In the genomic region with DNA sequence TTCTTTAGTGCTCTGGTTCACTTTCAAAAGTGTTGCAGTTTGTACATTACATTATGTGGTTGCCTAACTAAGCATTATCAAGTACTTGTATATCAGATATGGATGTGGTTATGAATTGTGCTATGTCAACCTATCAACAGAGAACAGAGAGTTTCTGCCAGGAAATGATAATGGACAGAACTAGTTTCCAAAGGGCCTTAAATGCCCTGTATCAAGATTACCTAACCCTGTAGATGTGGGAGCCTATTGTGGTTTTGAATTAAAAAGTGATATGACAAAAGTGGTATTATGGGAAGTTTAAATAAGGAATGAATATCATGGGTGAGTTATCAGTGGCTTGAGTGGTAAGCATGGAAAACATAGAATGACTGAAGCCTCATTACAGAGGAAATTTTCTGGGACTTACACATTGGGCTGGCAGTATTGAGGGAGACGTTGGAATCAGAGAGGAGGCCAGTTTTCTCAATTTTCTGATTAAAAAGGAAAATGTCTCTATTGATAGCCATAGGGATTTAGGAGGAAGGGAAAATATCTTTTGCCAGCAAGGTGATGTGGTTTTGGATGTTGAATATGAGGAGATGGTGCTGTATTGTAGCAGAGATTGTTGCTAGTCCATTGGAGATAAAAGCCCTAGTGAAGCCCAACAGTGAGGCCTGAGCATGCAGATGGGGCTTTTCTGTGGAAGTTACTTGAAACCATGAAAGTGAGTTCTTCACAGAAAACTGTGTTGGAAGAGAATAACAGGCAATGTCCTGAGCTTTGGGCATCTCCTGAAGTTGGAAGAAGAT, we compare ENCODE assay signal across 18 cellular contexts.
"Had no signal": no experiment of that assay in that cellular context is flagged by ENCODE, and none has a peak within 500 bp of the region (broad histone marks: within the 10 kb centered on the region; RNA-seq: fewer than 3 reads in every experiment).

No MANE protein-coding gene starts in this region.

- H3K27me3 ChIP-seq: ascending aorta, right lobe of liver, transverse colon had no signal

- DNase-seq: activated CD4-positive, alpha-beta T cell treated with anti-CD3 and anti-CD28 coated beads, Interleukin-2, amount 50 U/mL, for 48 hours; activated CD8-positive, alpha-beta memory T cell treated with anti-CD3 and anti-CD28 coated beads, Interleukin-2, amount 10 ng/mL, durations not matched to agents 7 days and 5 days; activated gamma-delta T cell treated with Interleukin-2 at 50 U/mL for 16 hours; activated naive CD8-positive, alpha-beta T cell treated with anti-CD3 and anti-CD28 coated beads, Interleukin-2, amount 10 ng/mL, durations not matched to agents 7 days and 5 days; activated T-cell treated with anti-CD3 and anti-CD28 coated beads, Interleukin-2, amount 50 U/mL, for 72 hours; caudate nucleus; cortex of kidney; effector CD8-positive, alpha-beta T cell; mammary epithelial cell; mucosa of descending colon; natural killer cell; right lobe of liver; stimulated activated CD4-positive, alpha-beta T cell treated with anti-CD3 and anti-CD28 coated beads, Interleukin-1b, Interleukin-23, amount 100 ng/mL, for 48 hours; transverse colon had no signal

- H3K4me3 ChIP-seq: ascending aorta, mucosa of descending colon, right lobe of liver, transverse colon had no signal

- H3K9me3 ChIP-seq: ascending aorta, mucosa of descending colon, right lobe of liver, transverse colon had no signal

- H3K27ac Mint-ChIP-seq: activated CD8-positive, alpha-beta memory T cell treated with anti-CD3 and anti-CD28 coated beads, Interleukin-2, amount 10 ng/mL, durations not matched to agents 7 days and 5 days; activated naive CD8-positive, alpha-beta T cell treated with anti-CD3 and anti-CD28 coated beads, Interleukin-2, amount 10 ng/mL, durations not matched to agents 7 days and 5 days; activated T-cell treated with anti-CD3 and anti-CD28 coated beads, Interleukin-2, amount 50 U/mL, for 72 hours; natural killer cell; stimulated activated memory B cell treated with anti-CD40 and anti-IgM and Interleukin-4, amounts not matched to agents 10 μg/mL and 1 μg/mL and 100 μg/mL, for 72 hours; T-helper 1 cell treated with Interleukin-12 subunit alpha and Interleukin-12 subunit beta and Interleukin-4 antibody, amounts not matched to agents 30 μg/mL and 1 μg/mL, for 36 hours had no signal

- ATAC-seq: activated CD4-positive, CD25-positive, alpha-beta regulatory T cell treated with anti-CD3 and anti-CD28 coated beads, Interleukin-2, amount 50 U/mL, for 24 hours; activated CD8-positive, alpha-beta memory T cell treated with anti-CD3 and anti-CD28 coated beads, Interleukin-2, amount 10 ng/mL, durations not matched to agents 7 days and 5 days; activated T-cell treated with anti-CD3 and anti-CD28 coated beads, Interleukin-2, amount 50 U/mL, for 72 hours; mucosa of descending colon; right lobe of liver; stimulated activated memory B cell treated with anti-CD40 and anti-IgM and Interleukin-4, amounts not matched to agents 10 μg/mL and 1 μg/mL and 100 μg/mL, for 72 hours had no signal

- H3K27ac ChIP-seq: ascending aorta, right lobe of liver, transverse colon had no signal

- H3K9me3 Mint-ChIP-seq: activated naive CD8-positive, alpha-beta T cell treated with anti-CD3 and anti-CD28 coated beads, Interleukin-2, amount 10 ng/mL, durations not matched to agents 7 days and 5 days; activated T-cell treated with anti-CD3 and anti-CD28 coated beads, Interleukin-2, amount 50 U/mL, for 72 hours; natural killer cell; stimulated activated memory B cell treated with anti-CD40 and anti-IgM and Interleukin-4, amounts not matched to agents 10 μg/mL and 1 μg/mL and 100 μg/mL, for 72 hours; T-helper 1 cell treated with Interleukin-12 subunit alpha and Interleukin-12 subunit beta and Interleukin-4 antibody, amounts not matched to agents 30 μg/mL and 1 μg/mL, for 36 hours had no signal

- H3K27me3 Mint-ChIP-seq: activated CD8-positive, alpha-beta memory T cell treated with anti-CD3 and anti-CD28 coated beads, Interleukin-2, amount 10 ng/mL, durations not matched to agents 7 days and 5 days; activated naive CD8-positive, alpha-beta T cell treated with anti-CD3 and anti-CD28 coated beads, Interleukin-2, amount 10 ng/mL, durations not matched to agents 7 days and 5 days; stimulated activated memory B cell treated with anti-CD40 and anti-IgM and Interleukin-4, amounts not matched to agents 10 μg/mL and 1 μg/mL and 100 μg/mL, for 72 hours had no signal

- H3K36me3 Mint-ChIP-seq: activated naive CD8-positive, alpha-beta T cell treated with anti-CD3 and anti-CD28 coated beads, Interleukin-2, amount 10 ng/mL, durations not matched to agents 7 days and 5 days; natural killer cell had no signal

- H3K4me3 Mint-ChIP-seq: activated CD8-positive, alpha-beta memory T cell treated with anti-CD3 and anti-CD28 coated beads, Interleukin-2, amount 10 ng/mL, durations not matched to agents 7 days and 5 days; activated naive CD8-positive, alpha-beta T cell treated with anti-CD3 and anti-CD28 coated beads, Interleukin-2, amount 10 ng/mL, durations not matched to agents 7 days and 5 days; activated T-cell treated with anti-CD3 and anti-CD28 coated beads, Interleukin-2, amount 50 U/mL, for 72 hours; natural killer cell; stimulated activated memory B cell treated with anti-CD40 and anti-IgM and Interleukin-4, amounts not matched to agents 10 μg/mL and 1 μg/mL and 100 μg/mL, for 72 hours; T-helper 1 cell treated with Interleukin-12 subunit alpha and Interleukin-12 subunit beta and Interleukin-4 antibody, amounts not matched to agents 30 μg/mL and 1 μg/mL, for 36 hours had no signal

- H3K4me1 ChIP-seq: ascending aorta, right lobe of liver, transverse colon had no signal

- H3K36me3 ChIP-seq: ascending aorta, right lobe of liver had no signal

- H3K4me1 Mint-ChIP-seq: stimulated activated memory B cell treated with anti-CD40 and anti-IgM and Interleukin-4, amounts not matched to agents 10 μg/mL and 1 μg/mL and 100 μg/mL, for 72 hours had no signal
